In the genomic region with DNA sequence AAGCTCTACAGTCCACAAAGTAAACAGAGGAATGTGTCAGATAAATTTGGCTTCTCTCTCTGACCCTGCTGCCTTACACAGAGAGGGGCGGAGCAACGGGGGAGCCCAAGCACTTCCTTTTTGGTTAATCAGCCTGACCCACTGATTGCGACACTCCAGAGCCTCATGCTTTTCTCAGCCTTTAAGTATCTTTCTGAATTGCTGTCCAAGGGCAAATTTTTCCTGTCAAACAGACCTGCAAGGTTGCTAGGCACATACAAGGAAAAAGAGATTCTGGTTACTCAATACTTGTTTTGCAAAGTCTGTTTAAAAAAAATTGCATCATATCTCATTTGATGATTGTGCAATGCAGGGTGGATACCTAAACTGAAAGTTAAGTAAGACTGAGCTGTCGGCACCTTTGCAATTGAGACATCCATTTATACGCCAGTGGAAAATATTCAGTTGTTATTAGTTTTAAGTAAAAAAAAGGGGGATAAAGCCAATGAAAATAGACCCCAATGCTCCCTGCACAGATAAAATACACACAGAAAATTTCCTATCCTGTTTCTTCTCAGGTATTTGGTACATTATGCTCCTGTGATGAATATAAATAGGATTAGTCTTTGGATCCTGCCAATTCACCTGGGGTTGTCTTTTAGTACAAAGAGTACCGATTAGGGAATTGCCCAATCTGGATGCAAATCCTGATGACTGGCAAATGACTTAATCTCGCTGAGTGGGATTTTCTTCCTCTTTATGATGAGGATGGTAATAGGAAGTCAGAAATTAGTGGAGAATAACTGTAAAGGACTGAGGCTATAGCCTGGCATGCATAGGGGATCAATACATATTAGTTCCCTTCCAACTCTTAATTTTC, we compare ENCODE assay signal across 8 cellular contexts.
DNase-seq lines count a peak whose midpoint lies in the region; ATAC-seq and TF ChIP-seq lines count a peak whose summit lies in the region.

No MANE protein-coding gene starts in this region.

- H3K36me3 ChIP-seq in CD4-positive, CD25-positive, alpha-beta regulatory T cell (ENCODE audit: control insufficient read depth, insufficient read depth, low read length): no peaks in the 10 kb centered on the region
- H3K36me3 ChIP-seq in adrenal gland (replicated peaks in 1 of 2): no peaks in the 10 kb centered on the region

- H3K27ac ChIP-seq in CD4-positive, CD25-positive, alpha-beta regulatory T cell (ENCODE audit: insufficient read depth, low read length, poor library complexity, severe bottlenecking): peak overlapping the region; percentile 71
- H3K27ac ChIP-seq in adrenal gland: peak overlapping the region; percentile 54 to 90 (median 77)

- no peaks in the 10 kb centered on the region for H3K27me3 ChIP-seq in CD4-positive, CD25-positive, alpha-beta regulatory T cell (ENCODE audit: control insufficient read depth, insufficient read depth, low read length)
- no peaks in the 10 kb centered on the region for H3K27me3 ChIP-seq in adrenal gland

- H3K27ac Mint-ChIP-seq in CD4-positive, CD25-positive, alpha-beta regulatory T cell: peak overlapping the region; percentile 95 to 100 (median 95)

- peak in 1 of 2 donors; percentile 38 for TF ChIP-seq POLR2A in adrenal gland (IDR thresholded peaks at IDR 0.05)

- peak in 2 of 3 donors; percentile 59 to 85 for DNase-seq in CD4-positive, CD25-positive, alpha-beta regulatory T cell
- peak; percentile 90 for DNase-seq in SW480 (ENCODE audit: low spot score)
- peak; percentile 88 to 99 (median 97) for DNase-seq in adrenal gland
- DNase-seq in iPS-NIHi11 (ENCODE audit: low spot score): peak; percentile 49
- DNase-seq in stimulated activated CD4-positive, alpha-beta T cell treated with anti-CD3 and anti-CD28 coated beads, Interleukin-15, amount 100 ng/mL, for 48 hours (ENCODE audit: low read depth in 2 of 2): peak; percentile 45 to 59
- no peak for DNase-seq in NCI-H2171 (lab: John Stamatoyannopoulos, UW)

- H3K36me3 Mint-ChIP-seq in CD4-positive, CD25-positive, alpha-beta regulatory T cell: no peaks in the 10 kb centered on the region

- H3K4me1 Mint-ChIP-seq in CD4-positive, CD25-positive, alpha-beta regulatory T cell: peaks cover 23 to 62% (median 38%) of the 10 kb centered on the region in 4 donors

- peak overlapping the region; percentile 66 to 94 (median 87) for H3K4me3 Mint-ChIP-seq in CD4-positive, CD25-positive, alpha-beta regulatory T cell

- H3K9me3 Mint-ChIP-seq in CD4-positive, CD25-positive, alpha-beta regulatory T cell: peaks cover 0 to 4% (median 0%) of the 10 kb centered on the region in 7 donors

- no peaks in the 10 kb centered on the region for H3K9me3 ChIP-seq in CD4-positive, CD25-positive, alpha-beta regulatory T cell (ENCODE audit: control insufficient read depth in 2 of 2, low read length in 2 of 2)
- H3K9me3 ChIP-seq in adrenal gland (replicated peaks in 1 of 3): no peaks in the 10 kb centered on the region

- H3K4me3 ChIP-seq in CD4-positive, CD25-positive, alpha-beta regulatory T cell (ENCODE audit: low read depth, low read length): peak overlapping the region; percentile 93
- peak overlapping the region in 1 of 4 donors; percentile 27 for H3K4me3 ChIP-seq in adrenal gland

- 12 to 16% (median 14%) methylated on average over 7 of the region's 7 CpGs for WGBS in adrenal gland, 4 donors

- peaks cover 32% of the 10 kb centered on the region for H3K4me1 ChIP-seq in CD4-positive, CD25-positive, alpha-beta regulatory T cell (ENCODE audit: control insufficient read depth, insufficient read depth, low read length, poor library complexity, severe bottlenecking)
- H3K4me1 ChIP-seq in adrenal gland (replicated peaks in 1 of 2): peaks cover 14 to 38% of the 10 kb centered on the region in 2 donors

- intact Hi-C loops in adrenal gland (cut with DNase I): no loop called here

- H3K27me3 Mint-ChIP-seq in CD4-positive, CD25-positive, alpha-beta regulatory T cell: no peaks in the 10 kb centered on the region

- no peak for TF ChIP-seq CTCF in adrenal gland (IDR thresholded peaks at IDR 0.05)

- ATAC-seq in CD4-positive, CD25-positive, alpha-beta regulatory T cell (ENCODE audit: low read depth in 2 of 2): peak; percentile 79 to 81
- ATAC-seq in GM19463 (IDR thresholded peaks at IDR 0.05; ENCODE audit: unreplicated experiment) (peak; percentile 74), HG03575 (IDR thresholded peaks at IDR 0.05; ENCODE audit: extremely low read depth, insufficient number of reproducible peaks, low FRiP score, unreplicated experiment) (peak; percentile 75)
